ENCODE assay signal across 8 cellular contexts in genomic region chr10:134205-134742, GRCh38. TPM values are rescaled to one million over a fixed set of nuclear protein-coding genes. Genes with fewer than 3 reads are reported as not detected.
DNase-seq lines count a peak whose midpoint lies in the region; ATAC-seq, FAIRE-seq and TF ChIP-seq lines count a peak whose summit lies in the region.

No MANE protein-coding gene starts in this region.

- intact Hi-C loops in right lobe of liver (cut with DNase I), result no loop called here

- no peaks in the 10 kb centered on the region for H4K20me1 ChIP-seq in OCI-LY1 (ENCODE audit: insufficient read depth, low read length)

- no peak for DNase-seq in AG04450 (ENCODE audit: low read depth, low spot score)
- peak; percentile 17 for DNase-seq in bronchial epithelial cell (ENCODE audit: low read depth)
- DNase-seq in right lobe of liver, result no peak
- DNase-seq in superior temporal gyrus (ENCODE audit: extremely low spot score), result peak; percentile 38
- DNase-seq in stimulated activated naive CD4-positive, alpha-beta T cell treated with Interleukin-2 at 50 U/mL for 16 hours (lab: John Stamatoyannopoulos, UW), result no peak

- H3K9me3 ChIP-seq in AG04450 (ENCODE audit: control insufficient read depth, insufficient read depth, low read length), result no peaks in the 10 kb centered on the region; the same call in 1 of the 2 replicates
- H3K9me3 ChIP-seq in OCI-LY1 (ENCODE audit: low read length), result no peaks in the 10 kb centered on the region
- H3K9me3 ChIP-seq in right lobe of liver, result no peaks in the 10 kb centered on the region

- H3K4me1 ChIP-seq in OCI-LY1 (ENCODE audit: insufficient read depth, low read length, severe bottlenecking) (peaks cover 14% of the 10 kb centered on the region), right lobe of liver (peaks cover 0 to 11% (median 4%) of the 10 kb centered on the region in 4 donors)

- no peaks in the 10 kb centered on the region for H3K27me3 ChIP-seq in AG04450 (ENCODE audit: control insufficient read depth, insufficient read depth, low read length)
- H3K27me3 ChIP-seq in OCI-LY1 (ENCODE audit: insufficient read depth, low read length), result peaks cover 18% of the 10 kb centered on the region
- H3K27me3 ChIP-seq in bronchial epithelial cell (ENCODE audit: control insufficient read depth, insufficient read depth, low read length), result no peaks in the 10 kb centered on the region
- H3K27me3 ChIP-seq in right lobe of liver, result no peaks in the 10 kb centered on the region

- H3K79me2 ChIP-seq in OCI-LY1 (ENCODE audit: insufficient read depth, low read length), result no peaks in the 10 kb centered on the region

- H3K9me2 ChIP-seq in OCI-LY1 (ENCODE audit: low read depth, low read length), result no peaks in the 10 kb centered on the region

- ATAC-seq in GM18498 (IDR thresholded peaks at IDR 0.05; ENCODE audit: unreplicated experiment), result peak; percentile 20
- peak; percentile 26 for ATAC-seq in HG02885 (IDR thresholded peaks at IDR 0.05; ENCODE audit: poor library complexity, unreplicated experiment)
- peak in 3 of 4 donors; percentile 11 to 27 (median 23) for ATAC-seq in right lobe of liver

- peak overlapping the region; percentile 34 for H3K27ac ChIP-seq in AG04450 (ENCODE audit: low read depth, low read length)
- H3K27ac ChIP-seq in OCI-LY1 (ENCODE audit: low read depth, low read length, poor library complexity, severe bottlenecking), result no peak overlapping the region
- H3K27ac ChIP-seq in right lobe of liver, result peak overlapping the region; percentile 86 to 97 (median 88)

- no peak for TF ChIP-seq POLR2A in right lobe of liver (IDR thresholded peaks at IDR 0.05)

- WGBS in right lobe of liver (ENCODE audit: insufficient coverage, low coverage, low lambda C conversion rate, missing lambda C conversion rate), result 2% methylated on average over 11 of the region's 26 CpGs

- H3K9ac ChIP-seq in OCI-LY1 (ENCODE audit: low read length), result no peak overlapping the region

- FAIRE-seq in bronchial epithelial cell (lab: Jason Lieb, UNC), result no peak

- CTCF ChIA-PET in AG04450 (lab: Charles Lee), result interaction anchor here (1.4 kb wide), 1 partner anchor 58 kb away, joined by 4 read pairs; no protein-coding TSS in a partner anchor

- H3K36me3 ChIP-seq in OCI-LY1 (ENCODE audit: insufficient read depth, low read length) (no peaks in the 10 kb centered on the region), bronchial epithelial cell (ENCODE audit: control insufficient read depth, insufficient read depth, low read length) (no peaks in the 10 kb centered on the region), right lobe of liver (no peaks in the 10 kb centered on the region)

- no peaks in the 10 kb centered on the region for H3F3A ChIP-seq in OCI-LY1 (ENCODE audit: insufficient read depth, low read length)

- H3K4me3 ChIP-seq in AG04450 (ENCODE audit: low read depth, low read length), result peak overlapping the region; percentile 89
- peak overlapping the region; percentile 66 for H3K4me3 ChIP-seq in OCI-LY1 (ENCODE audit: low read depth, low read length, poor library complexity, severe bottlenecking)
- peak overlapping the region; percentile 67 for H3K4me3 ChIP-seq in bronchial epithelial cell (ENCODE audit: low read depth, low read length)
- peak overlapping the region; percentile 49 to 78 (median 75) for H3K4me3 ChIP-seq in right lobe of liver

- TF ChIP-seq CTCF in AG04450 (IDR thresholded peaks at IDR 0.05; ENCODE audit: low read depth, low read length), result no peak
- no peak for TF ChIP-seq CTCF in OCI-LY1 (IDR thresholded peaks at IDR 0.05; ENCODE audit: low read length)
- TF ChIP-seq CTCF in bronchial epithelial cell (IDR thresholded peaks at IDR 0.05; ENCODE audit: insufficient read depth, low read length, severe bottlenecking), result no peak
- no peak for TF ChIP-seq CTCF in right lobe of liver (IDR thresholded peaks at IDR 0.05)

- H2AFZ ChIP-seq in OCI-LY1 (ENCODE audit: low read length), result no peak overlapping the region

- peak overlapping the region; percentile 66 for H3K4me2 ChIP-seq in OCI-LY1 (ENCODE audit: low read length)

- POLR2A ChIA-PET in AG04450 (lab: Yijun Ruan, JAX), result no interaction called here

RNA-seq across cellular contexts. Expression of gene ZMYND11, which starts 1.0 kb away (rescaled TPM):
- polyA plus RNA-seq in AG04450 (2011; rRNA removed), result 58.7 and 76.0 TPM in 2 replicates
- polyA minus RNA-seq in AG04450 (2011; rRNA and poly(A)+ RNA removed), result 33.2 and 46.7 TPM in 2 replicates
- total RNA-seq in bronchial epithelial cell (49.2 and 55.6 TPM in 2 replicates), right lobe of liver (10 to 100 TPM; 22.5 to 30.6 (median 24.4) TPM)

Comparison
In these comparisons a context has a peak if more than half of its experiments do, and no peak if none do; other contexts are left out.
1. DNase-seq: peak in bronchial epithelial cell (single experiment) and superior temporal gyrus (single experiment); none in AG04450 (single experiment), right lobe of liver (0 of 3) and stimulated activated naive CD4-positive, alpha-beta T cell treated with Interleukin-2 at 50 U/mL for 16 hours (single experiment).
2. Peak in every context shown above with its lines, with median percentiles within 50 percentile points of each other: H3K4me3 ChIP-seq and ATAC-seq.